ENCODE assay signal across 1 cellular context in the genomic region with DNA sequence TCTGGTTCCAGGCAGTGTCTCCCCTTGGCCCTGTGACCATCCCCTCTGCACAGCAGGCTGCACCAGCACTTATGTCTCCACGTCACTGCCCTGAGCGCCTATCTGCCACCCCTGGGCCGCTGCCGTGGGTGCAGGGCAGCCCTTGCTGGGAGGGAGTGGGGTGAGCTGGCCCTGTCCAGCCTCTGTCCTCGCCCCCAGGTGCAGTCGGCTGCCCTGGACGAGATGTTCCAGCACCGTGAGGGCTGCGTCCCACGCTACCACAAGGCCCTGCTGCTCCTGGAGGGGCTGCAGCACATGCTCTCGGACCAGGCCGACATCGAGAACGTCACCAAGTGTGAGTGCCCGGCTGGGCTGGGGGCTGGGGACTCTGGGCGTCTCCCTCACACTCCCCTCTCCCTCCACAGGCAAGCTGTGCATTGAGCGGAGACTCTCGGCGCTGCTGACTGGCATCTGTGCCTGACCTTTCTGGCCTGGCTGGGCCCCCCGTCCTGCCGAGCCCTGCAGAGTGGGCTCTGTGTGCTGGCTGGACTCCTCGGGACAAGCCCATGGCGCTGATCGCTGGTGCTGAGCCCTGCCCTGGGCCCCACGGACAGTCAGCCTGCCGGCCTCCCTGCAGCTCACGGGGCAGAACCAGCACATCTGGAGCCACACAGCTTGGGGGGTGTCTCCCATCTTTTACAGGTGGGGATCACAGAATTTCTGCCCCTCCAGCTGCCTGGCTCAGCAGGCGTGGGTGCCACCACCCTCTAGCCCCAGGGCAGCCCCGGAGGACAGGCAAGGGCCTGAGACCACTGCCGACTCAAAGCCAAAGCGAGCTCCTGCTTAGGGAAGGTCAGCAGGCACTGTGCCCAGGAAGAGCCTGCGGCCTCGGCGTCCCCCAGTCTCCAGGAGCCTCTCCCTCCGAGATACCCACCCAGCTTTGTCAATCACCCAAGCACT.
TF ChIP-seq lines count a peak whose summit lies in the region.

No MANE protein-coding gene starts in this region.

TF ChIP-seq in IMR-90, 13 proteins besides CTCF, POLR2A, EP300 and RAD21:
- TF ChIP-seq, protein P1, sequence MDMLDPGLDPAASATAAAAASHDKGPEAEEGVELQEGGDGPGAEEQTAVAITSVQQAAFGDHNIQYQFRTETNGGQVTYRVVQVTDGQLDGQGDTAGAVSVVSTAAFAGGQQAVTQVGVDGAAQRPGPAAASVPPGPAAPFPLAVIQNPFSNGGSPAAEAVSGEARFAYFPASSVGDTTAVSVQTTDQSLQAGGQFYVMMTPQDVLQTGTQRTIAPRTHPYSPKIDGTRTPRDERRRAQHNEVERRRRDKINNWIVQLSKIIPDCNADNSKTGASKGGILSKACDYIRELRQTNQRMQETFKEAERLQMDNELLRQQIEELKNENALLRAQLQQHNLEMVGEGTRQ (IDR thresholded peaks at IDR 0.05; ENCODE audit: low read depth, low read length): no peak
- no peak for TF ChIP-seq SMC3 (IDR thresholded peaks at IDR 0.05; ENCODE audit: low read depth, low read length)
- TF ChIP-seq BHLHE40 (IDR thresholded peaks at IDR 0.05; ENCODE audit: low read depth, low read length): no peak
- no peak for TF ChIP-seq RFX5 (IDR thresholded peaks at IDR 0.05; ENCODE audit: low read depth, low read length)
- no peak for TF ChIP-seq FOS (IDR thresholded peaks at IDR 0.05; ENCODE audit: low read depth, low read length)
- no peak for TF ChIP-seq CEBPB (IDR thresholded peaks at IDR 0.05; ENCODE audit: low read depth, low read length)
- no peak for TF ChIP-seq NFE2L2 (IDR thresholded peaks at IDR 0.05; ENCODE audit: low read depth, low read length)
- TF ChIP-seq, protein P2, sequence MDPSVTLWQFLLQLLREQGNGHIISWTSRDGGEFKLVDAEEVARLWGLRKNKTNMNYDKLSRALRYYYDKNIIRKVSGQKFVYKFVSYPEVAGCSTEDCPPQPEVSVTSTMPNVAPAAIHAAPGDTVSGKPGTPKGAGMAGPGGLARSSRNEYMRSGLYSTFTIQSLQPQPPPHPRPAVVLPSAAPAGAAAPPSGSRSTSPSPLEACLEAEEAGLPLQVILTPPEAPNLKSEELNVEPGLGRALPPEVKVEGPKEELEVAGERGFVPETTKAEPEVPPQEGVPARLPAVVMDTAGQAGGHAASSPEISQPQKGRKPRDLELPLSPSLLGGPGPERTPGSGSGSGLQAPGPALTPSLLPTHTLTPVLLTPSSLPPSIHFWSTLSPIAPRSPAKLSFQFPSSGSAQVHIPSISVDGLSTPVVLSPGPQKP (IDR thresholded peaks at IDR 0.05; ENCODE audit: borderline replicate concordance, low read depth, low read length): no peak
- no peak for TF ChIP-seq RCOR1 (IDR thresholded peaks at IDR 0.05; ENCODE audit: insufficient replicate concordance, low read length)
- TF ChIP-seq MAFK (IDR thresholded peaks at IDR 0.05; ENCODE audit: low read depth, low read length): no peak
- no peak for TF ChIP-seq MXI1 (IDR thresholded peaks at IDR 0.05; ENCODE audit: borderline replicate concordance, low read depth, low read length)
- no peak for TF ChIP-seq CHD1 (IDR thresholded peaks at IDR 0.05; ENCODE audit: low read depth, low read length)
- no peak for TF ChIP-seq MAZ (IDR thresholded peaks at IDR 0.05; ENCODE audit: borderline replicate concordance, low read depth, low read length)
